In the genomic region with DNA sequence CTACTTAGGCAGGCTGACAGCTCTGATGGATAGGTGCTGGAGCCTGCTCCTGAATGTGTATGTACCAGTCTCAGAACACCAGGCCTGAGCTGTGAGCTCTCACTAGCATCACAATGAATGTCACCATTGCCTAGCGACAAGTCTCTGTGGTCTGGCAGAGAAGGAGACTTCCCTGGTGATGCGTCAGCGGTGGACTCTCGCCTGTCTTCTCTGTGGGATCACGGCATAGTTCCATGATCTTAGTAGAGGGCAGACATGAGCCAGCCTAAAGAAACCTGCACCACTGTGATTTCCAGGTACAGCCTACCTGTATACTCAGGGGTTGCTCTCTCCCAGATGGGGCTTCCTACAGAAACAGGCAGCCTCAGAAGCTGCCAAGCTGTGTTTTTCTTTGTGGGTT, we compare ENCODE assay signal across 24 cellular contexts.
"Had no signal": no experiment of that assay in that cellular context is flagged by ENCODE, and none has a peak within 500 bp of the region (broad histone marks: within the 10 kb centered on the region; RNA-seq: fewer than 3 reads in every experiment).

No MANE protein-coding gene starts in this region.

- H2AFZ ChIP-seq: hepatocyte had no signal

- H3K79me2 ChIP-seq: hepatocyte had no signal

- H3K36me3 ChIP-seq: colonic mucosa, esophagus muscularis mucosa, esophagus squamous epithelium, gastrocnemius medialis, gastroesophageal sphincter, heart left ventricle, heart right ventricle had no signal

- H3K4me3 ChIP-seq: colonic mucosa, coronary artery, dorsolateral prefrontal cortex, esophagus muscularis mucosa, esophagus squamous epithelium, gastrocnemius medialis, gastroesophageal sphincter, heart left ventricle, heart right ventricle, hepatocyte had no signal

- H3K27ac ChIP-seq: colonic mucosa, coronary artery, dorsolateral prefrontal cortex, epithelial cell of prostate, esophagus muscularis mucosa, esophagus squamous epithelium, foreskin keratinocyte, gastrocnemius medialis, gastroesophageal sphincter, heart left ventricle, heart right ventricle, hepatocyte had no signal

- DNase-seq: colonic mucosa; cortex of kidney; dermis blood vessel endothelial cell; dorsolateral prefrontal cortex; effector CD4-positive, alpha-beta T cell; effector CD8-positive, alpha-beta T cell; effector memory CD4-positive, alpha-beta T cell; effector memory CD8-positive, alpha-beta T cell; endodermal cell; erythroblast; esophagus squamous epithelium; foreskin fibroblast; foreskin keratinocyte; foreskin melanocyte; gastrocnemius medialis; glutamatergic neuron; head of caudate nucleus; heart left ventricle; heart right ventricle had no signal

- ATAC-seq: effector memory CD8-positive, alpha-beta T cell; foreskin keratinocyte; gastrocnemius medialis; gastroesophageal sphincter; heart left ventricle; heart right ventricle had no signal

- H3K27me3 ChIP-seq: colonic mucosa, dorsolateral prefrontal cortex, esophagus muscularis mucosa, esophagus squamous epithelium, foreskin keratinocyte, gastrocnemius medialis, gastroesophageal sphincter, heart left ventricle, heart right ventricle, hepatocyte had no signal

- H3K4me2 ChIP-seq: hepatocyte had no signal

- H3K4me1 ChIP-seq: colonic mucosa, esophagus muscularis mucosa, esophagus squamous epithelium, foreskin keratinocyte, gastrocnemius medialis, gastroesophageal sphincter, heart left ventricle, heart right ventricle had no signal

- H3K9me3 ChIP-seq: colonic mucosa, esophagus muscularis mucosa, esophagus squamous epithelium, gastrocnemius medialis, gastroesophageal sphincter, heart left ventricle, heart right ventricle had no signal
